ENCODE assay signal across 15 cellular contexts in the genomic region with DNA sequence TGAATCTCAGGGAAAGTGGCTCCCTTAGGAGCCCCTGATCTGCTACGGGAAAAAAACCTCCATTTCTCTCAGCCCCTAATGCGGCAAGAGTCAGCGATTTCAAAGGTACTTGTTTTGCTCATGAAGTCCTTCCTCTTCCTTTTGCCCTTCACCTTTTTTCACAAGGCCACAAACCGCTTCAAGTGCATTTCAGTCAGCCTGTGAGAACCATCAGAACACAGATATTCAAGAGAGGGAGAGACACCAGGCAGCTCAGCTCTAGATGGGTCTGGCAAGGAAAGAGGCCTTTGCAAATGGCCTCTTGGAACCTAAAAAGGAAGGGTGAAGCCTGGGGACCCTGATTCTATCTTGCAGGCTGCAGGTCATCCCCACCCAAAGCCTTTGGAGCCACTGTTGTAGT.
DNase-seq lines count a peak whose midpoint lies in the region; ATAC-seq and TF ChIP-seq lines count a peak whose summit lies in the region.
"Had no signal": no experiment of that assay in that cellular context is flagged by ENCODE, and none has a peak within 500 bp of the region (broad histone marks: within the 10 kb centered on the region; RNA-seq: fewer than 3 reads in every experiment).

No MANE protein-coding gene starts in this region.

- peak overlapping the region; percentile 67 for H3K4me2 ChIP-seq in osteoblast (ENCODE audit: insufficient read depth, low read length)

- WGBS in esophagus, 2 donors = 54 to 60% methylated on average over 4 of the region's 4 CpGs

- H3K27me3 Mint-ChIP-seq in activated naive CD8-positive, alpha-beta T cell treated with anti-CD3 and anti-CD28 coated beads, Interleukin-2, amount 10 ng/mL, durations not matched to agents 7 days and 5 days = peaks cover 10% of the 10 kb centered on the region
- H3K27me3 Mint-ChIP-seq in activated naive CD8-positive, alpha-beta T cell treated with anti-CD3 and anti-CD28 coated beads for 36 hours = no peaks in the 10 kb centered on the region

- H3K4me3 ChIP-seq in esophagus (ENCODE audit: low read depth in 1 of 2, low read length in 2 of 2) (no peak overlapping the region), osteoblast (ENCODE audit: insufficient read depth, low read length) (no peak overlapping the region), uterus (no peak overlapping the region)

- peaks cover 40% of the 10 kb centered on the region for H3K79me2 ChIP-seq in osteoblast (ENCODE audit: insufficient read depth, low read length)

- H3K27ac Mint-ChIP-seq in activated naive CD8-positive, alpha-beta T cell treated with anti-CD3 and anti-CD28 coated beads, Interleukin-2, amount 10 ng/mL, durations not matched to agents 7 days and 5 days = peak overlapping the region; percentile 83
- H3K27ac Mint-ChIP-seq in activated naive CD8-positive, alpha-beta T cell treated with anti-CD3 and anti-CD28 coated beads for 36 hours = no peak overlapping the region
- H3K27ac Mint-ChIP-seq: immature natural killer cell had no signal

- peaks cover 11% of the 10 kb centered on the region for H3K36me3 Mint-ChIP-seq in activated naive CD8-positive, alpha-beta T cell treated with anti-CD3 and anti-CD28 coated beads, Interleukin-2, amount 10 ng/mL, durations not matched to agents 7 days and 5 days
- H3K36me3 Mint-ChIP-seq in activated naive CD8-positive, alpha-beta T cell treated with anti-CD3 and anti-CD28 coated beads for 36 hours = peaks cover 10% of the 10 kb centered on the region
- H3K36me3 Mint-ChIP-seq: immature natural killer cell had no signal

- DNase-seq in activated naive CD8-positive, alpha-beta T cell treated with anti-CD3 and anti-CD28 coated beads, Interleukin-2, amount 10 ng/mL, durations not matched to agents 7 days and 5 days = no peak
- DNase-seq in activated naive CD8-positive, alpha-beta T cell treated with anti-CD3 and anti-CD28 coated beads for 36 hours = no peak
- DNase-seq in osteoblast (ENCODE audit: insufficient read length, low spot score, missing footprints) (no peak), uterus (no peak), amygdala (lab: John Stamatoyannopoulos, UW) (no peak)
- DNase-seq: ACHN; activated T-cell treated with anti-CD3 and anti-CD28 coated beads, Interleukin-2, amount 50 U/mL, for 48 hours; DMS79 treated with DMSO at 0.1 percent for 48 hours; NCI-H1092; SHP77; stimulated activated naive CD4-positive, alpha-beta T cell treated with Interleukin-2 at 50 U/mL for 16 hours had no signal

- H3K36me3 ChIP-seq in esophagus (ENCODE audit: control insufficient read depth in 2 of 2, insufficient read depth in 2 of 2, low read length in 1 of 2) (no peaks in the 10 kb centered on the region), osteoblast (ENCODE audit: insufficient read depth, low read length) (no peaks in the 10 kb centered on the region), uterus (no peaks in the 10 kb centered on the region)

- H3K4me1 ChIP-seq in esophagus (ENCODE audit: control insufficient read depth in 2 of 2, insufficient read depth in 2 of 2, low read length in 1 of 2) = no peaks in the 10 kb centered on the region
- H3K4me1 ChIP-seq in osteoblast (ENCODE audit: insufficient read depth, low read length) = peaks cover 37% of the 10 kb centered on the region
- peaks cover 0 to 26% of the 10 kb centered on the region in 2 donors for H3K4me1 ChIP-seq in uterus

- peak overlapping the region; percentile 59 for H3K4me3 Mint-ChIP-seq in activated naive CD8-positive, alpha-beta T cell treated with anti-CD3 and anti-CD28 coated beads, Interleukin-2, amount 10 ng/mL, durations not matched to agents 7 days and 5 days
- H3K4me3 Mint-ChIP-seq in activated naive CD8-positive, alpha-beta T cell treated with anti-CD3 and anti-CD28 coated beads for 36 hours = no peak overlapping the region
- H3K4me3 Mint-ChIP-seq: immature natural killer cell had no signal

- TF ChIP-seq CTCF in osteoblast (IDR thresholded peaks at IDR 0.05; ENCODE audit: extremely low read depth, low read depth, low read length) = no peak
- no peak for TF ChIP-seq CTCF in uterus (IDR thresholded peaks at IDR 0.05)

- peaks cover 3% of the 10 kb centered on the region for H3K9me3 Mint-ChIP-seq in activated naive CD8-positive, alpha-beta T cell treated with anti-CD3 and anti-CD28 coated beads, Interleukin-2, amount 10 ng/mL, durations not matched to agents 7 days and 5 days
- peaks cover 5% of the 10 kb centered on the region for H3K9me3 Mint-ChIP-seq in activated naive CD8-positive, alpha-beta T cell treated with anti-CD3 and anti-CD28 coated beads for 36 hours
- H3K9me3 Mint-ChIP-seq: immature natural killer cell had no signal

- no peak overlapping the region for H2AFZ ChIP-seq in osteoblast (ENCODE audit: low read length)

- H3K9me3 ChIP-seq in esophagus (ENCODE audit: control insufficient read depth in 2 of 2, insufficient read depth in 1 of 2, low read depth in 1 of 2, low read length in 1 of 2) (no peaks in the 10 kb centered on the region), osteoblast (ENCODE audit: low read depth, low read length) (no peaks in the 10 kb centered on the region), uterus (no peaks in the 10 kb centered on the region)

- H3K4me1 Mint-ChIP-seq in activated naive CD8-positive, alpha-beta T cell treated with anti-CD3 and anti-CD28 coated beads, Interleukin-2, amount 10 ng/mL, durations not matched to agents 7 days and 5 days = peaks cover 23% of the 10 kb centered on the region
- peaks cover 18% of the 10 kb centered on the region for H3K4me1 Mint-ChIP-seq in activated naive CD8-positive, alpha-beta T cell treated with anti-CD3 and anti-CD28 coated beads for 36 hours
- H3K4me1 Mint-ChIP-seq: immature natural killer cell had no signal

- TF ChIP-seq POLR2A in uterus (IDR thresholded peaks at IDR 0.05) = no peak

- peak overlapping the region; percentile 30 to 44 for H3K27ac ChIP-seq in esophagus (ENCODE audit: low read depth in 2 of 2, low read length in 1 of 2)
- peak overlapping the region; percentile 78 for H3K27ac ChIP-seq in osteoblast (ENCODE audit: low read depth, low read length)
- H3K27ac ChIP-seq in uterus = peak overlapping the region; percentile 83 to 89

- ATAC-seq in activated naive CD8-positive, alpha-beta T cell treated with anti-CD3 and anti-CD28 coated beads, Interleukin-2, amount 10 ng/mL, durations not matched to agents 7 days and 5 days (ENCODE audit: low read depth) = peak; percentile 89
- no peak for ATAC-seq in GM21526 (IDR thresholded peaks at IDR 0.05; ENCODE audit: low FRiP score, unreplicated experiment)
- ATAC-seq in HG02840 (IDR thresholded peaks at IDR 0.05; ENCODE audit: low FRiP score, unreplicated experiment) = no peak

- intact Hi-C loops in uterus (cut with DNase I; ENCODE audit: low total_unique reads) = no loop called here

- H4K20me1 ChIP-seq in osteoblast (ENCODE audit: insufficient read depth, low read length) = peaks cover 2% of the 10 kb centered on the region

- POLR2A ChIA-PET in activated naive CD8-positive, alpha-beta T cell treated with anti-CD3 and anti-CD28 coated beads, Interleukin-2, amount 10 ng/mL, durations not matched to agents 7 days and 5 days (lab: Charles Lee) = interaction anchor here (0.8 to 2.6 kb wide), 4 partner anchors 16 to 146 kb away, joined by 3 to 7 read pairs (median 4); no protein-coding TSS in a partner anchor

- H3K27me3 ChIP-seq in esophagus (ENCODE audit: control insufficient read depth in 1 of 2, insufficient read depth in 2 of 2, low read length in 2 of 2) (no peaks in the 10 kb centered on the region), osteoblast (ENCODE audit: insufficient read depth, low read length) (no peaks in the 10 kb centered on the region), uterus (no peaks in the 10 kb centered on the region)
